ENCODE assay signal across 17 cellular contexts in genomic region chr21:46553993-46554392, GRCh38. TPM values are rescaled to one million over a fixed set of nuclear protein-coding genes. Genes with fewer than 3 reads are reported as not detected.
"Had no signal": no experiment of that assay in that cellular context is flagged by ENCODE, and none has a peak within 500 bp of the region (broad histone marks: within the 10 kb centered on the region; RNA-seq: fewer than 3 reads in every experiment).

No MANE protein-coding gene starts in this region.

- H3K27me3 Mint-ChIP-seq: activated B cell treated with CpG ODN at 0.5 μM for 24 hours; dendritic cell treated with granulocyte-macrophage colony-stimulating factor and Interleukin-4, amounts not matched to agents 40 ng/mL and 50 ng/mL, for 4 days; naive B cell had no signal

- H3K4me3 ChIP-seq: gastrocnemius medialis, heart left ventricle, right lobe of liver, thoracic aorta, upper lobe of right lung had no signal

- DNase-seq: activated B cell treated with CpG ODN at 0.5 μM for 24 hours; activated CD4-positive, alpha-beta T cell treated with anti-CD3 and anti-CD28 coated beads for 48 hours; activated naive CD4-positive, alpha-beta T cell treated with anti-CD3 and anti-CD28 coated beads, Interleukin-2, amount 50 U/mL, for 16 hours; anterior cingulate cortex; gastrocnemius medialis; heart left ventricle; naive B cell; SIG-M5; upper lobe of right lung had no signal

- H3K9me3 Mint-ChIP-seq: activated B cell treated with CpG ODN at 0.5 μM for 24 hours; activated T-helper 2 cell treated with anti-CD3 and anti-CD28 coated beads, Interferon-gamma antibody, Interleukin-2, Interleukin-4, amounts not matched to agents 10 μg/mL and 5 μg/mL and 100 μg/mL, durations not matched to agents 14 hours and 24 hours and 36 hours; dendritic cell treated with granulocyte-macrophage colony-stimulating factor and Interleukin-4, amounts not matched to agents 40 ng/mL and 50 ng/mL, for 4 days; naive B cell; T-helper 1 cell treated with Interleukin-12 subunit alpha and Interleukin-12 subunit beta and Interleukin-4 antibody, amounts not matched to agents 30 μg/mL and 1 μg/mL, for 36 hours had no signal

- ATAC-seq: gastrocnemius medialis, right lobe of liver, upper lobe of right lung had no signal

- H3K27ac Mint-ChIP-seq: activated B cell treated with CpG ODN at 0.5 μM for 24 hours; activated T-helper 2 cell treated with anti-CD3 and anti-CD28 coated beads, Interferon-gamma antibody, Interleukin-2, Interleukin-4, amounts not matched to agents 10 μg/mL and 5 μg/mL and 100 μg/mL, durations not matched to agents 14 hours and 24 hours and 36 hours had no signal

- H3K4me1 ChIP-seq: gastrocnemius medialis, right lobe of liver, upper lobe of right lung had no signal

- H3K9me3 ChIP-seq: gastrocnemius medialis, heart left ventricle, right lobe of liver, thoracic aorta, upper lobe of right lung had no signal

- H3K27me3 ChIP-seq: gastrocnemius medialis, heart left ventricle, right lobe of liver, upper lobe of right lung had no signal

- H3K4me3 Mint-ChIP-seq: activated B cell treated with CpG ODN at 0.5 μM for 24 hours; dendritic cell treated with granulocyte-macrophage colony-stimulating factor and Interleukin-4, amounts not matched to agents 40 ng/mL and 50 ng/mL, for 4 days; T-helper 1 cell treated with Interleukin-12 subunit alpha and Interleukin-12 subunit beta and Interleukin-4 antibody, amounts not matched to agents 30 μg/mL and 1 μg/mL, for 36 hours had no signal

- H3K27ac ChIP-seq: gastrocnemius medialis, right lobe of liver, thoracic aorta, upper lobe of right lung had no signal

RNA-seq across cellular contexts. Expression of gene S100B, which starts 50.9 kb away (rescaled TPM):
- total RNA-seq: activated B cell treated with CpG ODN at 0.5 μM for 24 hours; activated T-helper 2 cell treated with anti-CD3 and anti-CD28 coated beads, Interferon-gamma antibody, Interleukin-2, Interleukin-4, amounts not matched to agents 10 μg/mL and 5 μg/mL and 100 μg/mL, durations not matched to agents 14 hours and 24 hours and 36 hours; bronchial epithelial cell; epithelial cell of proximal tubule; pulmonary artery endothelial cell had no signal
